8 cellular contexts compared by ENCODE assay signal in genomic region chr2:86393521-86394490, GRCh38. TPM values are rescaled to one million over a fixed set of nuclear protein-coding genes. Genes with fewer than 3 reads are reported as not detected.
DNase-seq lines count a peak whose midpoint lies in the region; ATAC-seq lines count a peak whose summit lies in the region.

No MANE protein-coding gene starts in this region.

- CTCF ChIA-PET in activated CD4-positive, alpha-beta T cell treated with anti-CD3 and anti-CD28 coated beads, Interleukin-2, amount 10 ng/mL, durations not matched to agents 7 days and 5 days (lab: Charles Lee): interaction anchor here (0.9 to 1.7 kb wide), 2 partner anchors 10 to 11 kb away, joined by 3 to 5 read pairs; no protein-coding TSS in a partner anchor

- H3K36me3 Mint-ChIP-seq in activated CD4-positive, alpha-beta T cell treated with anti-CD3 and anti-CD28 coated beads, Interleukin-2, amount 10 ng/mL, durations not matched to agents 7 days and 5 days (ENCODE audit: low read depth): peaks cover 2% of the 10 kb centered on the region

- peak; percentile 86 for ATAC-seq in stimulated activated naive CD8-positive, alpha-beta T cell treated with anti-CD3 and anti-CD28 coated beads, Interleukin-15, amount 100 ng/mL, for 72 hours
- no peak for ATAC-seq in HG03196 (IDR thresholded peaks at IDR 0.05; ENCODE audit: unreplicated experiment)

- DNase-seq in activated CD4-positive, alpha-beta T cell treated with anti-CD3 and anti-CD28 coated beads, Interleukin-2, amount 10 ng/mL, durations not matched to agents 7 days and 5 days: no peak
- DNase-seq in activated CD4-positive, alpha-beta T cell treated with anti-CD3 and anti-CD28 coated beads for 1 hour: no peak
- peak; percentile 51 for DNase-seq in RPMI7951 (ENCODE audit: low read depth)
- DNase-seq in glomerular visceral epithelial cell (ENCODE audit: extremely low spot score): peak; percentile 50
- peak in 1 of 2 donors; percentile 22 for DNase-seq in stimulated activated naive CD8-positive, alpha-beta T cell treated with anti-CD3 and anti-CD28 coated beads, Interleukin-15, amount 100 ng/mL, for 72 hours
- DNase-seq in COLO668 (lab: John Stamatoyannopoulos, UW; ENCODE audit: unreplicated experiment): no peak
- no peak for DNase-seq in activated gamma-delta T cell treated with Interleukin-2 at 50 U/mL for 16 hours

- peaks cover 14% of the 10 kb centered on the region for H3K4me1 Mint-ChIP-seq in activated CD4-positive, alpha-beta T cell treated with anti-CD3 and anti-CD28 coated beads, Interleukin-2, amount 10 ng/mL, durations not matched to agents 7 days and 5 days
- H3K4me1 Mint-ChIP-seq in stimulated activated naive CD8-positive, alpha-beta T cell treated with anti-CD3 and anti-CD28 coated beads, Interleukin-15, amount 100 ng/mL, for 72 hours: peaks cover 15% of the 10 kb centered on the region

- POLR2A ChIA-PET in activated CD4-positive, alpha-beta T cell treated with anti-CD3 and anti-CD28 coated beads, Interleukin-2, amount 10 ng/mL, durations not matched to agents 7 days and 5 days (lab: Charles Lee): no interaction called here

- no peak overlapping the region for H3K4me3 Mint-ChIP-seq in activated CD4-positive, alpha-beta T cell treated with anti-CD3 and anti-CD28 coated beads, Interleukin-2, amount 10 ng/mL, durations not matched to agents 7 days and 5 days
- H3K4me3 Mint-ChIP-seq in stimulated activated naive CD8-positive, alpha-beta T cell treated with anti-CD3 and anti-CD28 coated beads, Interleukin-15, amount 100 ng/mL, for 72 hours: peak overlapping the region; percentile 8 to 23

- H3K9me3 Mint-ChIP-seq in activated CD4-positive, alpha-beta T cell treated with anti-CD3 and anti-CD28 coated beads, Interleukin-2, amount 10 ng/mL, durations not matched to agents 7 days and 5 days: peaks cover 4% of the 10 kb centered on the region
- peaks cover 0 to 4% of the 10 kb centered on the region in 2 donors for H3K9me3 Mint-ChIP-seq in stimulated activated naive CD8-positive, alpha-beta T cell treated with anti-CD3 and anti-CD28 coated beads, Interleukin-15, amount 100 ng/mL, for 72 hours

- no peaks in the 10 kb centered on the region for H3K27me3 Mint-ChIP-seq in activated CD4-positive, alpha-beta T cell treated with anti-CD3 and anti-CD28 coated beads, Interleukin-2, amount 10 ng/mL, durations not matched to agents 7 days and 5 days
- peaks cover 8% of the 10 kb centered on the region for H3K27me3 Mint-ChIP-seq in stimulated activated naive CD8-positive, alpha-beta T cell treated with anti-CD3 and anti-CD28 coated beads, Interleukin-15, amount 100 ng/mL, for 72 hours

- H3K27ac Mint-ChIP-seq in activated CD4-positive, alpha-beta T cell treated with anti-CD3 and anti-CD28 coated beads, Interleukin-2, amount 10 ng/mL, durations not matched to agents 7 days and 5 days: peak overlapping the region; percentile 50
- H3K27ac Mint-ChIP-seq in stimulated activated naive CD8-positive, alpha-beta T cell treated with anti-CD3 and anti-CD28 coated beads, Interleukin-15, amount 100 ng/mL, for 72 hours: peak overlapping the region in 1 of 2 donors; percentile 42

RNA-seq across cellular contexts. Expression of gene KDM3A, which starts 47.4 kb away (rescaled TPM):
- 10 to 100 TPM; 86.1 to 86.9 TPM for total RNA-seq in activated CD4-positive, alpha-beta T cell treated with anti-CD3 and anti-CD28 coated beads, Interleukin-2, amount 10 ng/mL, durations not matched to agents 7 days and 5 days
- 20.1 and 23.4 TPM in 2 replicates for total RNA-seq in RPMI7951 (2014; rRNA removed; shearing (Covaris generic))

RNA-seq across cellular contexts. Expression of gene REEP1, which starts 56.4 kb away (rescaled TPM):
- total RNA-seq in activated CD4-positive, alpha-beta T cell treated with anti-CD3 and anti-CD28 coated beads, Interleukin-2, amount 10 ng/mL, durations not matched to agents 7 days and 5 days: under 1 TPM; 0.17 to 0.20 TPM
- not detected in 2 replicates for total RNA-seq in RPMI7951 (2014; rRNA removed; shearing (Covaris generic))

Comparison
In these comparisons a context has a peak if more than half of its experiments do, and no peak if none do; other contexts are left out.
1. DNase-seq: peak in RPMI7951 (single experiment) and glomerular visceral epithelial cell (single experiment); none in activated CD4-positive, alpha-beta T cell treated with anti-CD3 and anti-CD28 coated beads, Interleukin-2, amount 10 ng/mL, durations not matched to agents 7 days and 5 days (single experiment), activated CD4-positive, alpha-beta T cell treated with anti-CD3 and anti-CD28 coated beads for 1 hour (single experiment), COLO668 (single experiment) and activated gamma-delta T cell treated with Interleukin-2 at 50 U/mL for 16 hours (single experiment).